Comparison of ENCODE assay signal across 21 cellular contexts in genomic region chr5:56506586-56506985, GRCh38.
DNase-seq lines count a peak whose midpoint lies in the region; ATAC-seq and TF ChIP-seq lines count a peak whose summit lies in the region.
"Had no signal": no experiment of that assay in that cellular context is flagged by ENCODE, and none has a peak within 500 bp of the region (broad histone marks: within the 10 kb centered on the region; RNA-seq: fewer than 3 reads in every experiment).

No MANE protein-coding gene starts in this region.

- POLR2A ChIA-PET in Caco-2 (lab: Charles Lee) (no interaction called here), SK-N-SH (lab: Yijun Ruan, JAX) (interaction anchor here (0.5 to 0.6 kb wide), 2 partner anchors 27 to 204 kb away, joined by 3 read pairs; no protein-coding TSS in a partner anchor)

- DNase-seq in Caco-2, result peak; percentile 78 to 89
- no peak for DNase-seq in SK-N-SH
- peak; percentile 50 for DNase-seq in hepatic stellate cell (ENCODE audit: low spot score)
- DNase-seq in progenitor cell of endocrine pancreas (ENCODE audit: low spot score, unreplicated experiment), result no peak
- DNase-seq in effector CD8-positive, alpha-beta T cell (lab: John Stamatoyannopoulos, UW), result no peak
- no peak for DNase-seq in psoas muscle
- no peak for DNase-seq in stimulated activated CD4-positive, alpha-beta T cell treated with anti-CD3 and anti-CD28 coated beads, Interleukin-4, amount 100 ng/mL, for 1 hour
- DNase-seq: activated naive CD8-positive, alpha-beta T cell treated with anti-CD3 and anti-CD28 coated beads, Interleukin-2, amount 10 ng/mL, durations not matched to agents 7 days and 5 days; activated T-cell treated with anti-CD3 and anti-CD28 coated beads, Interleukin-2, amount 50 U/mL, for 48 hours; AML-193; naive thymus-derived CD8-positive, alpha-beta T cell; NCI-H1417 treated with DMSO at 0.1 percent for 48 hours; NCI-H526; ovary; stimulated activated naive CD4-positive, alpha-beta T cell treated with Interleukin-2 at 50 U/mL for 16 hours; thyroid gland had no signal

- H3K27ac ChIP-seq in SK-N-SH (ENCODE audit: low read depth in 2 of 2, low read length in 1 of 2), result no peak overlapping the region
- H3K27ac ChIP-seq in psoas muscle, result no peak overlapping the region
- H3K27ac ChIP-seq: ovary, thyroid gland had no signal

- CTCF ChIA-PET in Caco-2 (lab: Charles Lee), result no interaction called here
- CTCF ChIA-PET in SK-N-SH (lab: Yijun Ruan, JAX), result no interaction called here

- no peak for TF ChIP-seq EP300 in SK-N-SH (IDR thresholded peaks at IDR 0.05; ENCODE audit: borderline replicate concordance in 1 of 2, low read depth in 1 of 2, low read length in 1 of 2)

- TF ChIP-seq CTCF in Caco-2 (IDR thresholded peaks at IDR 0.05; ENCODE audit: insufficient read depth in 1 of 2, low read depth in 1 of 2, low read length in 1 of 2, severe bottlenecking in 1 of 2, unreplicated experiment in 1 of 2) (no peak), SK-N-SH (IDR thresholded peaks at IDR 0.05) (no peak), progenitor cell of endocrine pancreas (IDR thresholded peaks at IDR 0.05; ENCODE audit: unreplicated experiment) (no peak), psoas muscle (IDR thresholded peaks at IDR 0.05) (no peak)

- no peak overlapping the region for H3K9ac ChIP-seq in SK-N-SH

- TF ChIP-seq RAD21 in SK-N-SH (IDR thresholded peaks at IDR 0.05; ENCODE audit: low read length), result no peak

- no peaks in the 10 kb centered on the region for H3K27me3 ChIP-seq in Caco-2 (replicated peaks; ENCODE audit: control insufficient read depth, insufficient read depth, low read length)
- no peaks in the 10 kb centered on the region for H3K27me3 ChIP-seq in SK-N-SH (ENCODE audit: insufficient read depth)
- H3K27me3 ChIP-seq in psoas muscle (ENCODE audit: insufficient read depth in 3 of 3, low read length in 2 of 3), result no peaks in the 10 kb centered on the region
- H3K27me3 ChIP-seq: ovary, thyroid gland had no signal

- no peaks in the 10 kb centered on the region for H3K79me2 ChIP-seq in SK-N-SH (ENCODE audit: insufficient read depth)

- H3K36me3 ChIP-seq in Caco-2 (ENCODE audit: control insufficient read depth, insufficient read depth, low read length), result no peaks in the 10 kb centered on the region
- no peaks in the 10 kb centered on the region for H3K36me3 ChIP-seq in SK-N-SH (replicated peaks in 1 of 2; ENCODE audit: control insufficient read depth in 1 of 2, insufficient read depth in 2 of 2, low read length in 1 of 2)
- H3K36me3 ChIP-seq in psoas muscle (ENCODE audit: insufficient read depth in 1 of 2, low read depth in 1 of 2), result no peaks in the 10 kb centered on the region
- H3K36me3 ChIP-seq: ovary, thyroid gland had no signal

- H3K4me1 ChIP-seq in Caco-2 (peaks cover 67% of the 10 kb centered on the region), SK-N-SH (ENCODE audit: control insufficient read depth in 1 of 2, insufficient read depth in 2 of 2, low read depth in 1 of 2, low read length in 1 of 2) (no peaks in the 10 kb centered on the region), psoas muscle (no peaks in the 10 kb centered on the region)
- H3K4me1 ChIP-seq: thyroid gland had no signal

- H3K9me3 Mint-ChIP-seq in Caco-2 (ENCODE audit: unreplicated experiment), result no peaks in the 10 kb centered on the region
- no peaks in the 10 kb centered on the region for H3K9me3 Mint-ChIP-seq in progenitor cell of endocrine pancreas (ENCODE audit: low read depth)
- H3K9me3 Mint-ChIP-seq: activated naive CD8-positive, alpha-beta T cell treated with anti-CD3 and anti-CD28 coated beads, Interleukin-2, amount 10 ng/mL, durations not matched to agents 7 days and 5 days; dendritic cell treated with granulocyte-macrophage colony-stimulating factor and Interleukin-4, amounts not matched to agents 40 ng/mL and 50 ng/mL, for 4 days; IgD-negative memory B cell; memory B cell had no signal

- H3K9me2 ChIP-seq in SK-N-SH, result no peaks in the 10 kb centered on the region

- no peak overlapping the region for H3K4me3 ChIP-seq in Caco-2 (ENCODE audit: low read depth, low read length)
- H3K4me3 ChIP-seq in SK-N-SH (ENCODE audit: low read depth in 2 of 2, low read length in 1 of 2), result no peak overlapping the region
- H3K4me3 ChIP-seq in psoas muscle, result no peak overlapping the region
- H3K4me3 ChIP-seq: ovary, thyroid gland had no signal

- no peaks in the 10 kb centered on the region for H3F3A ChIP-seq in SK-N-SH (replicated peaks; ENCODE audit: insufficient read depth)

- no peak overlapping the region for H3K4me2 ChIP-seq in SK-N-SH

- H3K27ac Mint-ChIP-seq in Caco-2 (ENCODE audit: unreplicated experiment), result peak overlapping the region; percentile 35
- H3K27ac Mint-ChIP-seq in progenitor cell of endocrine pancreas, result peak overlapping the region; percentile 85
- H3K27ac Mint-ChIP-seq: activated naive CD8-positive, alpha-beta T cell treated with anti-CD3 and anti-CD28 coated beads, Interleukin-2, amount 10 ng/mL, durations not matched to agents 7 days and 5 days; IgD-negative memory B cell; memory B cell; naive thymus-derived CD8-positive, alpha-beta T cell had no signal

- H3K36me3 Mint-ChIP-seq in Caco-2 (ENCODE audit: insufficient read depth, unreplicated experiment) (no peaks in the 10 kb centered on the region), progenitor cell of endocrine pancreas (ENCODE audit: insufficient read depth) (no peaks in the 10 kb centered on the region)
- H3K36me3 Mint-ChIP-seq: activated naive CD8-positive, alpha-beta T cell treated with anti-CD3 and anti-CD28 coated beads, Interleukin-2, amount 10 ng/mL, durations not matched to agents 7 days and 5 days; memory B cell; naive thymus-derived CD8-positive, alpha-beta T cell had no signal

- 0 out of 2 replicates have a peak, but pooled peaks cover 2% of the 10 kb centered on the region for H3K9me3 ChIP-seq in Caco-2
- H3K9me3 ChIP-seq in SK-N-SH, result no peaks in the 10 kb centered on the region
- H3K9me3 ChIP-seq in psoas muscle, result no peaks in the 10 kb centered on the region
- H3K9me3 ChIP-seq: ovary, thyroid gland had no signal

- 74% methylated on average over 2 of the region's 2 CpGs for WGBS in SK-N-SH (ENCODE audit: low lambda C conversion rate)
- 69 to 82% (median 73%) methylated on average over 2 of the region's 2 CpGs for whole genome bisulfite sequencing in psoas muscle, 3 donors

- H2AFZ ChIP-seq in SK-N-SH (ENCODE audit: low read depth), result no peak overlapping the region

- H4K20me1 ChIP-seq in SK-N-SH (ENCODE audit: insufficient read depth), result no peaks in the 10 kb centered on the region

- ATAC-seq in psoas muscle (no peak), GM18858 (IDR thresholded peaks at IDR 0.05; ENCODE audit: unreplicated experiment) (no peak)
- ATAC-seq: naive thymus-derived CD8-positive, alpha-beta T cell; sciatic nerve had no signal

- H3K27me3 Mint-ChIP-seq in Caco-2 (ENCODE audit: insufficient read depth, unreplicated experiment) (no peaks in the 10 kb centered on the region), progenitor cell of endocrine pancreas (no peaks in the 10 kb centered on the region)
- H3K27me3 Mint-ChIP-seq: activated naive CD8-positive, alpha-beta T cell treated with anti-CD3 and anti-CD28 coated beads, Interleukin-2, amount 10 ng/mL, durations not matched to agents 7 days and 5 days; dendritic cell treated with granulocyte-macrophage colony-stimulating factor and Interleukin-4, amounts not matched to agents 40 ng/mL and 50 ng/mL, for 4 days; IgD-negative memory B cell; memory B cell; naive thymus-derived CD8-positive, alpha-beta T cell had no signal

- H3K4me1 Mint-ChIP-seq in Caco-2 (ENCODE audit: low read depth, unreplicated experiment), result peaks cover 55% of the 10 kb centered on the region
- peaks cover 16% of the 10 kb centered on the region for H3K4me1 Mint-ChIP-seq in progenitor cell of endocrine pancreas (ENCODE audit: low read depth)

- BruUV-seq in Caco-2 (replicated peaks; lab: Mats Ljungman, UMichigan), result no TSS peak

- intact Hi-C loops in Caco-2 (cut with micrococcal nuclease; ENCODE audit: unreplicated experiment) (loop anchor here (1.0 kb wide), 4 partner anchors 25 to 147 kb away; no protein-coding TSS in a partner anchor), psoas muscle (cut with DNase I) (no loop called here)

- H3K4me3 Mint-ChIP-seq in Caco-2 (ENCODE audit: unreplicated experiment) (peak overlapping the region; percentile 4), progenitor cell of endocrine pancreas (ENCODE audit: low read depth) (no peak overlapping the region)
- H3K4me3 Mint-ChIP-seq: activated naive CD8-positive, alpha-beta T cell treated with anti-CD3 and anti-CD28 coated beads, Interleukin-2, amount 10 ng/mL, durations not matched to agents 7 days and 5 days; dendritic cell treated with granulocyte-macrophage colony-stimulating factor and Interleukin-4, amounts not matched to agents 40 ng/mL and 50 ng/mL, for 4 days; memory B cell; naive thymus-derived CD8-positive, alpha-beta T cell had no signal

TF ChIP-seq in SK-N-SH, 30 proteins besides CTCF, POLR2A, EP300 and RAD21:
- TF ChIP-seq MAX (IDR thresholded peaks at IDR 0.05; ENCODE audit: low read depth), result no peak
- TF ChIP-seq, protein P1, sequence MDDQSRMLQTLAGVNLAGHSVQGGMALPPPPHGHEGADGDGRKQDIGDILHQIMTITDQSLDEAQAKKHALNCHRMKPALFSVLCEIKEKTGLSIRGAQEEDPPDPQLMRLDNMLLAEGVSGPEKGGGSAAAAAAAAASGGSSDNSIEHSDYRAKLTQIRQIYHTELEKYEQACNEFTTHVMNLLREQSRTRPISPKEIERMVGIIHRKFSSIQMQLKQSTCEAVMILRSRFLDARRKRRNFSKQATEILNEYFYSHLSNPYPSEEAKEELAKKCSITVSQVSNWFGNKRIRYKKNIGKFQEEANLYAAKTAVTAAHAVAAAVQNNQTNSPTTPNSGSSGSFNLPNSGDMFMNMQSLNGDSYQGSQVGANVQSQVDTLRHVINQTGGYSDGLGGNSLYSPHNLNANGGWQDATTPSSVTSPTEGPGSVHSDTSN (IDR thresholded peaks at IDR 0.05), result 0 out of 2 replicates have a peak, but pooled peaks have one; percentile 17

Comparison
In these comparisons a context has a peak if more than half of its experiments do, and no peak if none do; other contexts are left out.
1. DNase-seq: peak in Caco-2 (2 of 2) and hepatic stellate cell (single experiment); none in SK-N-SH (single experiment), progenitor cell of endocrine pancreas (single experiment), effector CD8-positive, alpha-beta T cell (single experiment), psoas muscle (0 of 2) and stimulated activated CD4-positive, alpha-beta T cell treated with anti-CD3 and anti-CD28 coated beads, Interleukin-4, amount 100 ng/mL, for 1 hour (single experiment).